ENCODE assay signal across 8 cellular contexts in genomic region chr9:121288874-121289553, GRCh38. TPM values are rescaled to one million over a fixed set of nuclear protein-coding genes. Genes with fewer than 3 reads are reported as not detected.
DNase-seq lines count a peak whose midpoint lies in the region; ATAC-seq and TF ChIP-seq lines count a peak whose summit lies in the region.

No MANE protein-coding gene starts in this region.

- H3K4me2 ChIP-seq in H9 (ENCODE audit: insufficient read depth, insufficient read length, low read length), result no peak overlapping the region
- peak overlapping the region; percentile 57 for H3K4me2 ChIP-seq in skeletal muscle satellite cell (ENCODE audit: low read length)

- TF ChIP-seq CTCF in H9 (conservative IDR thresholded peaks at IDR 0.05), result no peak

- H3T11ph ChIP-seq in H9 (ENCODE audit: low read length), result no peak overlapping the region

- H3K23ac ChIP-seq in H9 (ENCODE audit: insufficient read length, low read depth, low read length), result no peak overlapping the region

- no peak overlapping the region for H2BK15ac ChIP-seq in H9 (ENCODE audit: low read depth, low read length)

- H3K79me1 ChIP-seq in H9 (ENCODE audit: insufficient read depth, low read depth, low read length, poor library complexity, severe bottlenecking), result no peaks in the 10 kb centered on the region

- H3K9me3 Mint-ChIP-seq in H9, result no peaks in the 10 kb centered on the region; a peak in 1 of 5 replicates
- H3K9me3 Mint-ChIP-seq in activated T-helper 1 cell treated with anti-CD3 and anti-CD28 coated beads, Interleukin-12 subunit alpha, Interleukin-12 subunit beta, Interleukin-2, Interleukin-4 antibody, amounts not matched to agents 30 ng/mL and 10 ng/mL and 1 ng/mL, durations not matched to agents 14 hours and 24 hours and 36 hours, result no peaks in the 10 kb centered on the region

- H4K20me1 ChIP-seq in H9 (ENCODE audit: control insufficient read depth, insufficient read depth, insufficient read length), result no peaks in the 10 kb centered on the region

- peak overlapping the region in 2 of 3 experiments; percentile 29 to 94; a peak in 4 of 7 replicates for H3K27ac Mint-ChIP-seq in H9
- no peak overlapping the region for H3K27ac Mint-ChIP-seq in activated T-helper 1 cell treated with anti-CD3 and anti-CD28 coated beads, Interleukin-12 subunit alpha, Interleukin-12 subunit beta, Interleukin-2, Interleukin-4 antibody, amounts not matched to agents 30 ng/mL and 10 ng/mL and 1 ng/mL, durations not matched to agents 14 hours and 24 hours and 36 hours

- no peak overlapping the region for H2BK12ac ChIP-seq in H9 (ENCODE audit: insufficient read length, low read depth, low read length)

- no peak overlapping the region for H2BK20ac ChIP-seq in H9 (ENCODE audit: low read depth, low read length, poor library complexity, severe bottlenecking)

- H3K4me1 ChIP-seq in H9 (ENCODE audit: insufficient read depth, low read length) (peaks cover 12% of the 10 kb centered on the region), iPS-20b (ENCODE audit: insufficient read depth, low read length) (peaks cover 32% of the 10 kb centered on the region), skeletal muscle satellite cell (ENCODE audit: control insufficient read depth, insufficient read depth, low read length) (peaks cover 57% of the 10 kb centered on the region)
- no peaks in the 10 kb centered on the region for H3K4me1 ChIP-seq in effector memory CD4-positive, alpha-beta T cell (ENCODE audit: control insufficient read depth, insufficient read depth, low read length, poor library complexity, severe bottlenecking)

- H3K36me3 ChIP-seq in iPS-20b (ENCODE audit: insufficient read depth, low read depth, low read length), result no peaks in the 10 kb centered on the region
- peaks cover 35% of the 10 kb centered on the region for H3K36me3 ChIP-seq in skeletal muscle satellite cell (ENCODE audit: insufficient read depth, low read length)
- H3K36me3 ChIP-seq in effector memory CD4-positive, alpha-beta T cell (ENCODE audit: control insufficient read depth, insufficient read depth, low read length), result no peaks in the 10 kb centered on the region

- no peak overlapping the region for H2AK5ac ChIP-seq in H9 (ENCODE audit: insufficient read length, low read length)

- H3K4ac ChIP-seq in H9 (ENCODE audit: low read depth, low read length), result no peak overlapping the region

- peaks cover 6% of the 10 kb centered on the region for H3K23me2 ChIP-seq in H9 (ENCODE audit: insufficient read length, low read depth, low read length, poor library complexity, severe bottlenecking)

- H3K27ac ChIP-seq in H9 (ENCODE audit: insufficient read length, low read depth, low read length) (no peak overlapping the region), iPS-20b (ENCODE audit: low read length) (no peak overlapping the region)
- H3K27ac ChIP-seq in effector memory CD4-positive, alpha-beta T cell (ENCODE audit: insufficient read depth, low read length, poor library complexity, severe bottlenecking), result no peak overlapping the region

- no peak overlapping the region for H4K91ac ChIP-seq in H9 (ENCODE audit: insufficient read length, low read depth, low read length)

- peak; percentile 86 for DNase-seq in H9
- peak in 47 of 58 donors; percentile 40 to 88 (median 72) for DNase-seq in anterior cingulate cortex (lab: John Stamatoyannopoulos, UW)
- DNase-seq in activated T-helper 1 cell treated with anti-CD3 and anti-CD28 coated beads, Interleukin-12 subunit alpha, Interleukin-12 subunit beta, Interleukin-2, Interleukin-4 antibody, amounts not matched to agents 30 ng/mL and 10 ng/mL and 1 ng/mL, durations not matched to agents 14 hours and 24 hours and 36 hours (ENCODE audit: low spot score), result no peak
- no peak for DNase-seq in effector memory CD4-positive, alpha-beta T cell
- DNase-seq in HuH-7 (ENCODE audit: low spot score), result no peak

- H3K4me1 Mint-ChIP-seq in H9, result peaks cover 49 to 57% of the 10 kb centered on the region in 2 experiments
- peaks cover 25% of the 10 kb centered on the region for H3K4me1 Mint-ChIP-seq in activated T-helper 1 cell treated with anti-CD3 and anti-CD28 coated beads, Interleukin-12 subunit alpha, Interleukin-12 subunit beta, Interleukin-2, Interleukin-4 antibody, amounts not matched to agents 30 ng/mL and 10 ng/mL and 1 ng/mL, durations not matched to agents 14 hours and 24 hours and 36 hours (ENCODE audit: low read depth)

- H3K79me2 ChIP-seq in H9 (ENCODE audit: insufficient read depth, low read length), result no peaks in the 10 kb centered on the region

- H4K8ac ChIP-seq in H9 (replicated peaks; ENCODE audit: insufficient read length, low read depth, low read length), result no peak overlapping the region

- peaks cover 95% of the 10 kb centered on the region for H3K27me3 Mint-ChIP-seq in H9 (ENCODE audit: low read depth)
- H3K27me3 Mint-ChIP-seq in activated T-helper 1 cell treated with anti-CD3 and anti-CD28 coated beads, Interleukin-12 subunit alpha, Interleukin-12 subunit beta, Interleukin-2, Interleukin-4 antibody, amounts not matched to agents 30 ng/mL and 10 ng/mL and 1 ng/mL, durations not matched to agents 14 hours and 24 hours and 36 hours (ENCODE audit: insufficient read depth), result no peaks in the 10 kb centered on the region

- H3K14ac ChIP-seq in H9 (ENCODE audit: insufficient read depth, low read length), result no peak overlapping the region

- H3K4me3 Mint-ChIP-seq in H9, result peak overlapping the region; percentile 14 to 37; a peak in 4 of 5 replicates
- H3K4me3 Mint-ChIP-seq in activated T-helper 1 cell treated with anti-CD3 and anti-CD28 coated beads, Interleukin-12 subunit alpha, Interleukin-12 subunit beta, Interleukin-2, Interleukin-4 antibody, amounts not matched to agents 30 ng/mL and 10 ng/mL and 1 ng/mL, durations not matched to agents 14 hours and 24 hours and 36 hours, result no peak overlapping the region

- H3K18ac ChIP-seq in H9 (ENCODE audit: insufficient read length, low read depth, low read length), result no peak overlapping the region

- H3K56ac ChIP-seq in H9 (ENCODE audit: insufficient read length, low read depth, low read length), result no peak overlapping the region

- H3K36me3 Mint-ChIP-seq in H9 (ENCODE audit: insufficient read depth in 1 of 3, low read depth in 3 of 3), result peaks cover 0 to 2% (median 0%) of the 10 kb centered on the region in 3 experiments; a peak in 2 of 7 replicates
- peaks cover 3% of the 10 kb centered on the region for H3K36me3 Mint-ChIP-seq in activated T-helper 1 cell treated with anti-CD3 and anti-CD28 coated beads, Interleukin-12 subunit alpha, Interleukin-12 subunit beta, Interleukin-2, Interleukin-4 antibody, amounts not matched to agents 30 ng/mL and 10 ng/mL and 1 ng/mL, durations not matched to agents 14 hours and 24 hours and 36 hours (ENCODE audit: low read depth)

- peaks cover 32% of the 10 kb centered on the region; the same call in 1 of the 2 replicates for H3K27me3 ChIP-seq in H9 (ENCODE audit: insufficient read depth, low read length)
- peaks cover 63% of the 10 kb centered on the region for H3K27me3 ChIP-seq in iPS-20b (ENCODE audit: insufficient read depth, low read length)
- H3K27me3 ChIP-seq in skeletal muscle satellite cell (ENCODE audit: control insufficient read depth, insufficient read depth, low read length), result no peaks in the 10 kb centered on the region
- H3K27me3 ChIP-seq in effector memory CD4-positive, alpha-beta T cell (replicated peaks; ENCODE audit: control insufficient read depth, insufficient read depth, low read length, poor library complexity, severe bottlenecking), result no peaks in the 10 kb centered on the region

- no peak overlapping the region for H2BK5ac ChIP-seq in H9 (ENCODE audit: insufficient read length, low read length)

- H3K9ac ChIP-seq in H9 (ENCODE audit: extremely low read depth, insufficient read length, low read length) (no peak overlapping the region), iPS-20b (ENCODE audit: low read depth, low read length) (peak overlapping the region; percentile 19; the same call in 1 of the 2 replicates), skeletal muscle satellite cell (ENCODE audit: low read depth, low read length) (peak overlapping the region; percentile 60)

- no peak overlapping the region for H4K5ac ChIP-seq in H9 (ENCODE audit: insufficient read length, low read depth, low read length)

- no peak overlapping the region for H2BK120ac ChIP-seq in H9 (ENCODE audit: low read depth, low read length, poor library complexity, severe bottlenecking)

- H3K9me3 ChIP-seq in H9 (ENCODE audit: control insufficient read depth, low read depth, low read length), result no peaks in the 10 kb centered on the region
- no peaks in the 10 kb centered on the region for H3K9me3 ChIP-seq in iPS-20b (ENCODE audit: insufficient read depth, low read depth, low read length)
- no peaks in the 10 kb centered on the region for H3K9me3 ChIP-seq in skeletal muscle satellite cell (replicated peaks; ENCODE audit: low read length)
- H3K9me3 ChIP-seq in effector memory CD4-positive, alpha-beta T cell (ENCODE audit: control insufficient read depth, low read length), result no peaks in the 10 kb centered on the region

- H3K4me3 ChIP-seq in iPS-20b (ENCODE audit: low read length) (peak overlapping the region; percentile 26), skeletal muscle satellite cell (ENCODE audit: low read length) (peak overlapping the region; percentile 2)
- H3K4me3 ChIP-seq in effector memory CD4-positive, alpha-beta T cell (ENCODE audit: insufficient read depth, low read depth, low read length, poor library complexity, severe bottlenecking), result no peak overlapping the region

- no peak for ATAC-seq in HG03196 (IDR thresholded peaks at IDR 0.05; ENCODE audit: unreplicated experiment)

- H2AFZ ChIP-seq in H9 (ENCODE audit: low read length), result no peak overlapping the region

- intact Hi-C loops in activated T-helper 1 cell treated with anti-CD3 and anti-CD28 coated beads, Interleukin-12 subunit alpha, Interleukin-12 subunit beta, Interleukin-2, Interleukin-4 antibody, amounts not matched to agents 30 ng/mL and 10 ng/mL and 1 ng/mL, durations not matched to agents 14 hours and 24 hours and 36 hours (cut with micrococcal nuclease), result no loop called here

- WGBS in H9 (ENCODE audit: extremely low coverage, insufficient read length, low lambda C conversion rate), result no CpG with 5 or more reads among the region's 9 CpGs

RNA-seq across cellular contexts. Expression of gene GSN, which starts 21.1 kb away (rescaled TPM):
- 12.9 and 14.9 TPM in 2 replicates for total RNA-seq in H9 (2021)
- 157 and 203 TPM in 2 replicates for total RNA-seq in skeletal muscle satellite cell (2012; rRNA removed)
- total RNA-seq in activated T-helper 1 cell treated with anti-CD3 and anti-CD28 coated beads, Interleukin-12 subunit alpha, Interleukin-12 subunit beta, Interleukin-2, Interleukin-4 antibody, amounts not matched to agents 30 ng/mL and 10 ng/mL and 1 ng/mL, durations not matched to agents 14 hours and 24 hours and 36 hours, result 1.5 and 2.5 TPM in 2 replicates

Comparison
In these comparisons a context has a peak if more than half of its experiments do, and no peak if none do; other contexts are left out.
1. DNase-seq: peak in H9 (single experiment) and anterior cingulate cortex (47 of 58); none in activated T-helper 1 cell treated with anti-CD3 and anti-CD28 coated beads, Interleukin-12 subunit alpha, Interleukin-12 subunit beta, Interleukin-2, Interleukin-4 antibody, amounts not matched to agents 30 ng/mL and 10 ng/mL and 1 ng/mL, durations not matched to agents 14 hours and 24 hours and 36 hours (single experiment), effector memory CD4-positive, alpha-beta T cell (0 of 3) and HuH-7 (single experiment).